9 cellular contexts compared by ENCODE assay signal in the genomic region with DNA sequence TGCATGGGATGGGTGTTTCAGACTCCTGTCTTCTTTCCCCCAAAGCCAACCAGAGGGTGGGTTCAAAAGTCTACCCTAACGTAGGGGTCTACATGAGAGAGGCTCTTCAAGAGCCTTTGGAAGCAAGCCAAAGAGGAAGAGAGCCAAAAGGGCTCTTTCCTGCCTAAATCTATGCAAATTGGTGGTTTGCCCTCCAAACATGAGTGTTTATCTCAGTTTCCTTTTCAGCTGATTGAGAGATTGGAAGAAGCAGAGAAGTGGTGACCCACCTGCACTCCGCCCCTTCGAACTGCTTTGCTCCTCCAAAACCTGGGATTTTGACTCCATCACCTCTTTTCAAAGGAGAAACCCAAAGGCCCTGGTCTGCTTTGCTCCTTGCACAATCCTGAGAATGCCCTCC.
"Had no signal": no experiment of that assay in that cellular context is flagged by ENCODE, and none has a peak within 500 bp of the region (broad histone marks: within the 10 kb centered on the region; RNA-seq: fewer than 3 reads in every experiment).

No MANE protein-coding gene starts in this region.

- H3K9ac ChIP-seq: GM23248 had no signal

- H3K4me1 ChIP-seq: HAP-1 had no signal

- H3K27ac ChIP-seq: GM23248 had no signal

- H3K27ac Mint-ChIP-seq: HFFc6 had no signal

- ATAC-seq: HCT116, K562 had no signal

- H3K36me3 ChIP-seq: HAP-1 had no signal

- H2AFZ ChIP-seq: GM23248 had no signal

- H3K4me3 ChIP-seq: GM23248, HAP-1, K562 had no signal

- DNase-seq: GM23248, GOT3, H7, HFFc6, IMR-90, KG1 had no signal

- H3K4me3 Mint-ChIP-seq: HFFc6 had no signal

- H3K9me3 ChIP-seq: HAP-1 had no signal
